Comparison of ENCODE assay signal across 10 cellular contexts in the genomic region with DNA sequence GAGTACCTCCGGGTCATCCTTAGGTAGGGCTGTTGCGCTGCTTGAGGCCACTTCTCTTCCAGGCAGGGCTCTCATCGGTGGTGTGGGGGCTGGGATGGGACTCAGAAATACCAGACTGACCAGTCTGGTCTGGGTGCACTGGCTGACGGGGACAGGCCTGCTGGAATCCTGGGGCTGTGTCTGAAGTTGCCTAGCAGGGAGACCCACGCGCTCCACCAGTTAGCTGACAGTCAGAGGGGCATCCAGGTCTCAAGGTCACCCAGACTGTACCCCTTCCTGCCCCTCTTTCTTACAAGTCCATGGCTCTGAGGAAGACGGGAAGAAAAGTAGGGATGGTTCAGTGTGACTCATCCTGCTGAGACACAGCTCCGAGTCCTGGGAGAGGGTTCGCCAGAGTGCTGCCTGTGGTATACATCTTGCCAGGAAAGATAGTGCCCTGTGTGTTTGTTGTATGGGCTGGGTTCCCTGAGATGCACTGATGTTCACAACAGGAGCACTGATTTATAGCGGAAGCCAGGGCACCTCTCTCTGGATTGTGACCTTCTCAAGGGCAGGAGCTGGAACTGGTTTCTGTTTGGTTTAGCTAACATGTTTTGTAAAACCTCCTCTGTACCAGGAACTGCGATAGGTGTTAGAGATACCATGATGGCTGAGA.
DNase-seq lines count a peak whose midpoint lies in the region; ATAC-seq, FAIRE-seq and TF ChIP-seq lines count a peak whose summit lies in the region.
"Had no signal": no experiment of that assay in that cellular context is flagged by ENCODE, and none has a peak within 500 bp of the region (broad histone marks: within the 10 kb centered on the region; RNA-seq: fewer than 3 reads in every experiment).

No MANE protein-coding gene starts in this region.

- intact Hi-C loops in mammary epithelial cell (cut with micrococcal nuclease): no loop called here

- H4K20me1 ChIP-seq in mammary epithelial cell (ENCODE audit: insufficient read depth, low read length) (no peaks in the 10 kb centered on the region), keratinocyte (ENCODE audit: control insufficient read depth, extremely low read depth, insufficient read depth, low read length) (no peaks in the 10 kb centered on the region)

- H3K79me2 ChIP-seq in mammary epithelial cell (ENCODE audit: insufficient read depth, low read length) (no peaks in the 10 kb centered on the region), keratinocyte (ENCODE audit: control insufficient read depth, insufficient read depth, low read length) (no peaks in the 10 kb centered on the region)

- peak overlapping the region; percentile 93 for H3K27ac Mint-ChIP-seq in type B pancreatic cell

- H3K9me3 ChIP-seq in mammary epithelial cell (replicated peaks; ENCODE audit: insufficient read depth, low read length) (no peaks in the 10 kb centered on the region), keratinocyte (ENCODE audit: control insufficient read depth, low read depth, low read length) (no peaks in the 10 kb centered on the region)

- H3K4me3 ChIP-seq in mammary epithelial cell (replicated peaks in 1 of 3; ENCODE audit: insufficient read depth in 1 of 3, low read depth in 2 of 3, low read length in 3 of 3) (no peak overlapping the region), keratinocyte (ENCODE audit: control insufficient read depth in 2 of 3, extremely low read depth in 1 of 3, insufficient read depth in 2 of 3, low read depth in 1 of 3, low read length in 3 of 3) (no peak overlapping the region)
- H3K4me3 ChIP-seq: dorsolateral prefrontal cortex had no signal

- ATAC-seq in GM18520 (IDR thresholded peaks at IDR 0.05; ENCODE audit: unreplicated experiment): no peak
- ATAC-seq in GM18868 (IDR thresholded peaks at IDR 0.05; ENCODE audit: unreplicated experiment): no peak

- H3K4me2 ChIP-seq in mammary epithelial cell (ENCODE audit: insufficient read depth, low read depth, low read length): no peak overlapping the region
- H3K4me2 ChIP-seq in keratinocyte (ENCODE audit: control insufficient read depth, extremely low read depth, insufficient read depth, low read depth, low read length): peak overlapping the region; percentile 78

- peak overlapping the region; percentile 14 for H3K27ac ChIP-seq in mammary epithelial cell (ENCODE audit: insufficient read depth, low read depth, low read length)
- H3K27ac ChIP-seq in keratinocyte (ENCODE audit: control insufficient read depth, insufficient read depth, low read length): peak overlapping the region; percentile 16

- H3K4me1 ChIP-seq in mammary epithelial cell (ENCODE audit: insufficient read depth, low read length): peaks cover 17% of the 10 kb centered on the region
- peaks cover 16% of the 10 kb centered on the region for H3K4me1 ChIP-seq in keratinocyte (ENCODE audit: control insufficient read depth, extremely low read depth, insufficient read depth, low read length)

- H3K4me3 Mint-ChIP-seq in type B pancreatic cell: peak overlapping the region; percentile 46

- dilution Hi-C loops in mammary epithelial cell (cut with HindIII; ENCODE audit: low sequenced_read_pairs): no loop called here
- dilution Hi-C loops in keratinocyte (cut with MboI; ENCODE audit: extremely low pct_ligation_motif_present, low sequenced_read_pairs): no loop called here

- no peaks in the 10 kb centered on the region for H3K36me3 ChIP-seq in mammary epithelial cell (ENCODE audit: insufficient read depth, low read length)
- H3K36me3 ChIP-seq in keratinocyte (ENCODE audit: control insufficient read depth in 2 of 2, extremely low read depth in 1 of 2, insufficient read depth in 2 of 2, low read length in 2 of 2): peaks cover 4 to 8% of the 10 kb centered on the region in 2 experiments

- no peak overlapping the region for H3K9ac ChIP-seq in mammary epithelial cell (ENCODE audit: insufficient read depth, low read length)
- H3K9ac ChIP-seq in keratinocyte (ENCODE audit: control insufficient read depth, extremely low read depth, insufficient read depth, low read length): peak overlapping the region; percentile 9

- H3K27me3 ChIP-seq in mammary epithelial cell (ENCODE audit: insufficient read depth, low read length) (no peaks in the 10 kb centered on the region), keratinocyte (ENCODE audit: control insufficient read depth, extremely low read depth, insufficient read depth, low read length) (no peaks in the 10 kb centered on the region)
- H3K27me3 ChIP-seq: dorsolateral prefrontal cortex had no signal

- H3K9me3 Mint-ChIP-seq in type B pancreatic cell: no peaks in the 10 kb centered on the region

- TF ChIP-seq CTCF in mammary epithelial cell (conservative IDR thresholded peaks at IDR 0.05 in 1 of 2, IDR thresholded peaks at IDR 0.05 in 1 of 2; ENCODE audit: extremely low read depth in 1 of 2, insufficient read depth in 1 of 2, low read depth in 1 of 2, low read length in 2 of 2) (no peak), keratinocyte (optimal IDR thresholded peaks at IDR 0.05 in 1 of 3, IDR thresholded peaks at IDR 0.05 in 1 of 3, conservative IDR thresholded peaks at IDR 0.05 in 1 of 3; ENCODE audit: extremely low read depth in 1 of 3, insufficient read depth in 2 of 3, low read length in 3 of 3) (no peak), type B pancreatic cell (conservative IDR thresholded peaks at IDR 0.05) (no peak)

- H3K4me1 Mint-ChIP-seq in type B pancreatic cell (ENCODE audit: unreplicated experiment): peaks cover 20% of the 10 kb centered on the region

- CTCF ChIA-PET in mammary epithelial cell (lab: Charles Lee; ENCODE audit: low non-redundant PET): interaction anchor here (0.5 kb wide), 1 partner anchor 179 kb away, joined by 4 read pairs; no protein-coding TSS in a partner anchor

- 66% methylated on average over 11 of the region's 11 CpGs for WGBS in mammary epithelial cell (ENCODE audit: low coverage, missing lambda C conversion rate)

- in situ Hi-C loops in mammary epithelial cell (cut with MboI; ENCODE audit: low sequenced_read_pairs in 2 of 2): no loop called here

- DNase-seq in HuH-7.5 (ENCODE audit: low spot score): peak; percentile 16
- DNase-seq in mammary epithelial cell: peak; percentile 48
- DNase-seq in keratinocyte (ENCODE audit: low read depth, low spot score): no peak
- DNase-seq in type B pancreatic cell (ENCODE audit: extremely low spot score, unreplicated experiment): no peak
- no peak for DNase-seq in frontal cortex (ENCODE audit: low spot score in 2 of 2)
- DNase-seq: activated T-cell treated with anti-CD3 and anti-CD28 coated beads for 4 hours, NCI-H187 treated with DMSO at 0.1 percent for 48 hours had no signal

- FAIRE-seq in keratinocyte (lab: Jason Lieb, UNC) (peak; percentile 98), frontal cortex (lab: Jason Lieb, UNC) (no peak)

- H3K9me1 ChIP-seq in keratinocyte (ENCODE audit: control insufficient read depth, extremely low read depth, insufficient read depth, low read length): peaks cover 3% of the 10 kb centered on the region

- BruUV-seq in mammary epithelial cell (replicated peaks; lab: Mats Ljungman, UMichigan): no TSS peak

- no peaks in the 10 kb centered on the region for H3K27me3 Mint-ChIP-seq in type B pancreatic cell

- H2AFZ ChIP-seq in mammary epithelial cell (ENCODE audit: low read depth, low read length) (peak overlapping the region; percentile 49), keratinocyte (ENCODE audit: control insufficient read depth, low read length) (peak overlapping the region; percentile 79)

- no peaks in the 10 kb centered on the region for H3K36me3 Mint-ChIP-seq in type B pancreatic cell

Comparison
In these comparisons a context has a peak if more than half of its experiments do, and no peak if none do; other contexts are left out.
1. DNase-seq: peak in HuH-7.5 (single experiment) and mammary epithelial cell (single experiment); none in keratinocyte (single experiment), type B pancreatic cell (single experiment) and frontal cortex (0 of 2).